Comparison of ENCODE assay signal across 11 cellular contexts in genomic region chr11:79026803-79027445, GRCh38.
DNase-seq lines count a peak whose midpoint lies in the region; ATAC-seq and TF ChIP-seq lines count a peak whose summit lies in the region.
"Had no signal": no experiment of that assay in that cellular context is flagged by ENCODE, and none has a peak within 500 bp of the region (broad histone marks: within the 10 kb centered on the region; RNA-seq: fewer than 3 reads in every experiment).

No MANE protein-coding gene starts in this region.

- intact Hi-C loops in Right ventricle myocardium superior (cut with DNase I) = no loop called here

- peak; percentile 3 for DNase-seq in SKM-1 treated with dmso at 0.1 percent for 144 hours (lab: John Stamatoyannopoulos, UW; ENCODE audit: unreplicated experiment)
- no peak for DNase-seq in SKM-1 (lab: John Stamatoyannopoulos, UW; ENCODE audit: unreplicated experiment)
- DNase-seq in NOMO-1 treated with dmso at 0.1 percent for 144 hours (lab: John Stamatoyannopoulos, UW; ENCODE audit: unreplicated experiment) = peak; percentile 62
- DNase-seq in stromal cell of bone marrow (ENCODE audit: low read depth) = peak; percentile 44
- DNase-seq in SW 1271 (lab: John Stamatoyannopoulos, UW) = no peak
- DNase-seq in Right ventricle myocardium superior = no peak
- DNase-seq in omental fat pad (ENCODE audit: low spot score) = no peak
- DNase-seq: 8988T, NCI-H1417 treated with DMSO at 0.1 percent for 48 hours had no signal

- no peak for TF ChIP-seq CTCF in omental fat pad (IDR thresholded peaks at IDR 0.05)

- ATAC-seq in HG02938 (IDR thresholded peaks at IDR 0.05; ENCODE audit: unreplicated experiment) = peak; percentile 57
- ATAC-seq in Right ventricle myocardium superior (ENCODE audit: poor library complexity) = no peak
- no peak for ATAC-seq in omental fat pad (ENCODE audit: low FRiP score)
- ATAC-seq: Right ventricle myocardium inferior had no signal

Comparison
In these comparisons a context has a peak if more than half of its experiments do, and no peak if none do; other contexts are left out.
1. DNase-seq: peak in SKM-1 treated with dmso at 0.1 percent for 144 hours (single experiment), NOMO-1 treated with dmso at 0.1 percent for 144 hours (single experiment) and stromal cell of bone marrow (single experiment); none in SKM-1 (single experiment), SW 1271 (0 of 2), Right ventricle myocardium superior (single experiment) and omental fat pad (single experiment).